ENCODE assay signal across 9 cellular contexts in the genomic region with DNA sequence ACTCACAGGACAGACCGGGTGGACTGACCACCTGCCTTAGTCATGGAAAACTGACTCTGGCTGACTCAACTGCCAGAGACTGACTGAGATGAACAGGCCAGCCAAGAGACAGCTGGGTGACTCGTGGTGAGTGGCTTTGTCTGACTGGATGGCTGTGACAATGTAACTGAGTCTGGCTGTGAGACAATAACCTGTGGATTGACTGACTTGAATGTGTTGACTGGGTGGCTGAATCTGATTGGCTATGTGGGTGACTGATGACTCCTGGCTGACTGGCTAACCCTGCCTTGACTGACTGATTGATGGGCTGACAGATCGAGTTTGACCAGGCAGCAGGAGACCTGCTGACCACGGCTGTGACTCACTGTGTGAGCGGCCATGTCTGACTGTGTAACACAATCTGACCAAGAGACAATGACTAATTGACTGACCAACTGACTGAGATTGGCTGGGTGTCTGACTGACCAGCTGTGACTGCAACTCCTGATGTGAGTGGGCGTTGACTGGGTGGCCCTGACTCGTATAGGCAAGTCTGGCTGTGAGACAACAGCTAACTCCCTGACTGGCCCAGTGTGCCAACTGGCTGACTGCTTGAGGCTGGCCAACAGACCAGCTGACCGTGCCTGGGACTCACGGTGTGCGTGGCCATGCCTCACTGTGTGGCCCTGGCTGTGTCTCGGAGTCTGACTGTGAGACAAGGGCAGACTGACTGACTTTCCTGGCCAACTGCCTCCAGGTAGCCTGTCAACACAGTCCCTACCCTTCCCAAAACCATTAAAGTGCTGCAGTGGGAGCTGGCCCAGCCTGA.
DNase-seq lines count a peak whose midpoint lies in the region; ATAC-seq, FAIRE-seq and TF ChIP-seq lines count a peak whose summit lies in the region.
"Had no signal": no experiment of that assay in that cellular context is flagged by ENCODE, and none has a peak within 500 bp of the region (broad histone marks: within the 10 kb centered on the region; RNA-seq: fewer than 3 reads in every experiment).

No MANE protein-coding gene starts in this region.

- H3K4me3 Mint-ChIP-seq in natural killer cell treated with Interleukin-12 subunit alpha and Interleukin-12 subunit beta and Interleukin-15 and Interleukin-18, amount 100 ng/mL, for 72 hours: no peak overlapping the region
- H3K4me3 Mint-ChIP-seq in CD8-positive, alpha-beta T cell: no peak overlapping the region

- H3K27me3 Mint-ChIP-seq in natural killer cell treated with Interleukin-12 subunit alpha and Interleukin-12 subunit beta and Interleukin-15 and Interleukin-18, amount 100 ng/mL, for 72 hours: no peaks in the 10 kb centered on the region
- H3K27me3 Mint-ChIP-seq in CD8-positive, alpha-beta T cell (ENCODE audit: low read depth): no peaks in the 10 kb centered on the region

- no peak overlapping the region for H3K4me3 ChIP-seq in PC-9
- no peak overlapping the region for H3K4me3 ChIP-seq in CD8-positive, alpha-beta T cell (ENCODE audit: low read depth, low read length)
- H3K4me3 ChIP-seq: right lobe of liver had no signal

- H3K4me2 ChIP-seq in PC-9: peak overlapping the region; percentile 6; the same call in 1 of the 2 replicates

- no TSS peak for BruUV-seq in PC-9 (replicated peaks; lab: Mats Ljungman, UMichigan)

- peak; percentile 85 for FAIRE-seq in urothelium cell line (lab: Jason Lieb, UNC)

- no peaks in the 10 kb centered on the region for H3K9me3 Mint-ChIP-seq in natural killer cell treated with Interleukin-12 subunit alpha and Interleukin-12 subunit beta and Interleukin-15 and Interleukin-18, amount 100 ng/mL, for 72 hours
- no peaks in the 10 kb centered on the region for H3K9me3 Mint-ChIP-seq in CD8-positive, alpha-beta T cell

- H3K9me2 ChIP-seq in PC-9 (ENCODE audit: insufficient read depth): no peaks in the 10 kb centered on the region

- H2AFZ ChIP-seq in PC-9: no peak overlapping the region; the same call in 1 of the 2 replicates

- intact Hi-C loops in PC-9 (cut with micrococcal nuclease; ENCODE audit: unreplicated experiment): loop anchor here (1.0 to 2.0 kb wide), 2 partner anchors 289 to 390 kb away; no protein-coding TSS in a partner anchor
- intact Hi-C loops in CD8-positive, alpha-beta T cell (cut with DNase I, micrococcal nuclease): no loop called here

- peaks cover 12% of the 10 kb centered on the region; the same call in 1 of the 2 replicates for H3F3A ChIP-seq in PC-9 (ENCODE audit: insufficient read depth, low read depth)

- DNase-seq in H4 (ENCODE audit: low spot score): peak; percentile 64
- DNase-seq in PC-9: peak; percentile 68 to 93
- DNase-seq in caudate nucleus (lab: John Stamatoyannopoulos, UW): peak in 31 of 61 donors; percentile 11 to 73 (median 36)
- peak; percentile 64 for DNase-seq in natural killer cell treated with Interleukin-12 subunit alpha and Interleukin-12 subunit beta and Interleukin-15 and Interleukin-18, amount 100 ng/mL, for 72 hours (ENCODE audit: low spot score)
- peak; percentile 66 for DNase-seq in urothelium cell line (ENCODE audit: low spot score)
- no peak for DNase-seq in CD8-positive, alpha-beta T cell
- DNase-seq in DMS79 (lab: John Stamatoyannopoulos, UW): no peak
- DNase-seq: right lobe of liver had no signal

- H3K27ac ChIP-seq in PC-9 (peak overlapping the region; percentile 84), caudate nucleus (ENCODE audit: low read depth, low read length) (no peak overlapping the region)
- no peak overlapping the region for H3K27ac ChIP-seq in CD8-positive, alpha-beta T cell (ENCODE audit: low read depth, low read length)
- H3K27ac ChIP-seq: right lobe of liver had no signal

- ATAC-seq in natural killer cell treated with Interleukin-12 subunit alpha and Interleukin-12 subunit beta and Interleukin-15 and Interleukin-18, amount 100 ng/mL, for 72 hours: peak; percentile 72 to 82
- no peak for ATAC-seq in CD8-positive, alpha-beta T cell
- no peak for ATAC-seq in HG02623 (IDR thresholded peaks at IDR 0.05; ENCODE audit: unreplicated experiment)

- TF ChIP-seq CTCF in PC-9 (conservative IDR thresholded peaks at IDR 0.05): no peak
- TF ChIP-seq CTCF in CD8-positive, alpha-beta T cell (IDR thresholded peaks at IDR 0.05): no peak

- H3K36me3 Mint-ChIP-seq in natural killer cell treated with Interleukin-12 subunit alpha and Interleukin-12 subunit beta and Interleukin-15 and Interleukin-18, amount 100 ng/mL, for 72 hours: no peaks in the 10 kb centered on the region
- no peaks in the 10 kb centered on the region for H3K36me3 Mint-ChIP-seq in CD8-positive, alpha-beta T cell

- POLR2A ChIA-PET in PC-9 (lab: Charles Lee; ENCODE audit: unreplicated experiment): no interaction called here
- POLR2A ChIA-PET in CD8-positive, alpha-beta T cell (lab: Charles Lee): interaction anchor here (0.6 kb wide), 1 partner anchor 16 kb away, joined by 4 read pairs; no protein-coding TSS in a partner anchor

- peaks cover 14% of the 10 kb centered on the region for H3K4me1 ChIP-seq in PC-9 (replicated peaks; ENCODE audit: insufficient read depth)
- H3K4me1 ChIP-seq in CD8-positive, alpha-beta T cell (ENCODE audit: insufficient read depth, low read length): peaks cover 10% of the 10 kb centered on the region
- H3K4me1 ChIP-seq: right lobe of liver had no signal

- H4K20me1 ChIP-seq in PC-9 (ENCODE audit: insufficient read depth): no peaks in the 10 kb centered on the region

- CTCF ChIA-PET in PC-9 (lab: Charles Lee): no interaction called here
- CTCF ChIA-PET in CD8-positive, alpha-beta T cell (lab: Charles Lee): no interaction called here

- H3K27ac Mint-ChIP-seq in natural killer cell treated with Interleukin-12 subunit alpha and Interleukin-12 subunit beta and Interleukin-15 and Interleukin-18, amount 100 ng/mL, for 72 hours: no peak overlapping the region
- H3K27ac Mint-ChIP-seq in CD8-positive, alpha-beta T cell: no peak overlapping the region

- no peaks in the 10 kb centered on the region for H3K79me2 ChIP-seq in PC-9 (ENCODE audit: low read depth)

- no peaks in the 10 kb centered on the region for H3K36me3 ChIP-seq in PC-9 (ENCODE audit: low read depth)
- H3K36me3 ChIP-seq in CD8-positive, alpha-beta T cell (ENCODE audit: insufficient read depth, low read length): no peaks in the 10 kb centered on the region
- H3K36me3 ChIP-seq: right lobe of liver had no signal

- H3K4me1 Mint-ChIP-seq in natural killer cell treated with Interleukin-12 subunit alpha and Interleukin-12 subunit beta and Interleukin-15 and Interleukin-18, amount 100 ng/mL, for 72 hours (ENCODE audit: low read depth in 2 of 2): peaks cover 17 to 19% of the 10 kb centered on the region in 2 donors
- H3K4me1 Mint-ChIP-seq in CD8-positive, alpha-beta T cell (ENCODE audit: low read depth): peaks cover 11% of the 10 kb centered on the region

- H3K9me3 ChIP-seq in PC-9 (ENCODE audit: insufficient read depth, low read depth): peaks cover 9% of the 10 kb centered on the region; the same call in 1 of the 2 replicates
- no peaks in the 10 kb centered on the region for H3K9me3 ChIP-seq in CD8-positive, alpha-beta T cell (ENCODE audit: low read length)
- H3K9me3 ChIP-seq: right lobe of liver had no signal

- H3K27me3 ChIP-seq in PC-9 (ENCODE audit: insufficient read depth, low read depth): no peaks in the 10 kb centered on the region
- H3K27me3 ChIP-seq in CD8-positive, alpha-beta T cell (ENCODE audit: insufficient read depth, low read length): no peaks in the 10 kb centered on the region
- H3K27me3 ChIP-seq: right lobe of liver had no signal

Comparison
In these comparisons a context has a peak if more than half of its experiments do, and no peak if none do; other contexts are left out.
1. DNase-seq: peak in H4 (single experiment), PC-9 (2 of 2), caudate nucleus (31 of 61), natural killer cell treated with Interleukin-12 subunit alpha and Interleukin-12 subunit beta and Interleukin-15 and Interleukin-18, amount 100 ng/mL, for 72 hours (single experiment) and urothelium cell line (single experiment); none in CD8-positive, alpha-beta T cell (0 of 7) and DMS79 (single experiment).
2. ATAC-seq: peak in natural killer cell treated with Interleukin-12 subunit alpha and Interleukin-12 subunit beta and Interleukin-15 and Interleukin-18, amount 100 ng/mL, for 72 hours (2 of 2); none in CD8-positive, alpha-beta T cell (single experiment) and HG02623 (single experiment).